1 cellular context compared by ENCODE assay signal in the genomic region with DNA sequence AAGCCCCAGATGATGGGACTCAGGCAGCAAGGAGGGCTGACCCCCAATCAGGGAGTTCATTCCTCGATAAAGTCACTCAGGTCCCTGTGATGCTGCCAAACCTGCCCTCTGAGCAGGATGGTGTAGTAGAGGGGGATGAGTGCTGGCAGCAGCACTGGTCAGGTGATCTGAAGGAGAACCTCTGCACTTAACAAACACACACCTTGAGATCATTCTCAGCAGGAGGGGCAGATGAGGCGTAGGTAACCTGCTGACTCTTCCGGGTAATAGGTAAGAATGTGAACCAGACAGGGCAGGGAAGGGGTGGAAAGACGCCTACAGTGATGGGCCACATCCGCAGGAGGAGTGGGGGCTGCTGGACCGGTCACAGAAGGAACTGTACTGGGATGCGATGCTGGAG.
TF ChIP-seq lines count a peak whose summit lies in the region.

No MANE protein-coding gene starts in this region.

TF ChIP-seq in IMR-90, 13 proteins besides CTCF, POLR2A, EP300 and RAD21:
- TF ChIP-seq CEBPB (IDR thresholded peaks at IDR 0.05; ENCODE audit: low read depth, low read length) (no peak), SMC3 (IDR thresholded peaks at IDR 0.05; ENCODE audit: low read depth, low read length) (no peak), NFE2L2 (IDR thresholded peaks at IDR 0.05; ENCODE audit: low read depth, low read length) (no peak), USF2 (IDR thresholded peaks at IDR 0.05; ENCODE audit: low read depth, low read length) (no peak), BHLHE40 (IDR thresholded peaks at IDR 0.05; ENCODE audit: low read depth, low read length) (no peak)
